Comparison of ENCODE assay signal across 8 cellular contexts in genomic region chrX:50097121-50097520, GRCh38.
"Had no signal": no experiment of that assay in that cellular context is flagged by ENCODE, and none has a peak within 500 bp of the region (broad histone marks: within the 10 kb centered on the region; RNA-seq: fewer than 3 reads in every experiment).

No MANE protein-coding gene starts in this region.

- H3K9me3 ChIP-seq: HAP-1 had no signal

- H3K27me3 Mint-ChIP-seq: IgD-negative memory B cell had no signal

- H3K36me3 Mint-ChIP-seq: IgD-negative memory B cell had no signal

- FAIRE-seq: HepG2 had no signal

- H3K4me1 Mint-ChIP-seq: IgD-negative memory B cell had no signal

- H3K9ac ChIP-seq: GM23248 had no signal

- H3K9me3 Mint-ChIP-seq: HFFc6, IgD-negative memory B cell had no signal

- H3K27ac Mint-ChIP-seq: HFFc6, IgD-negative memory B cell had no signal

- H3K27ac ChIP-seq: GM23248, HL-60 had no signal

- H2AFZ ChIP-seq: GM23248 had no signal

- H3K4me1 ChIP-seq: HAP-1 had no signal

- H3K4me3 ChIP-seq: GM23248, HAP-1 had no signal

- H3K4me3 Mint-ChIP-seq: HFFc6, IgD-negative memory B cell had no signal

- DNase-seq: GM23248, GOT3, H7, HFFc6 had no signal

- H3K36me3 ChIP-seq: HAP-1 had no signal
